In genomic region chr6:21730533-21730932, GRCh38 we compare ENCODE assay signal across 21 cellular contexts.
A peak's percentile ranks its signal among the peaks of the same experiment; 100 is the strongest.
DNase-seq lines count a peak whose midpoint lies in the region; ATAC-seq and TF ChIP-seq lines count a peak whose summit lies in the region.
"Had no signal": no experiment of that assay in that cellular context is flagged by ENCODE, and none has a peak within 500 bp of the region (broad histone marks: within the 10 kb centered on the region; RNA-seq: fewer than 3 reads in every experiment).

No MANE protein-coding gene starts in this region.

- DNase-seq in DND-41 (peak; percentile 83), Panc1 (ENCODE audit: low read depth, low spot score) (no peak), endodermal cell (no peak), spleen (no peak), T-cell (no peak)
- DNase-seq: CD4-positive, alpha-beta memory T cell; HFFc6; Karpas-422; MG63; NCI-H1048; NCI-H1436; NCI-H1930; NCI-H345; NCI-H524 treated with DMSO at 0.1 percent for 48 hours had no signal

- H3K27ac ChIP-seq in DND-41 (ENCODE audit: low read length) (peak overlapping the region; percentile 63), Panc1 (ENCODE audit: low read length) (peak overlapping the region; percentile 62; the same call in 1 of the 2 replicates), endodermal cell (ENCODE audit: low read depth, low read length) (no peak overlapping the region), neutrophil (peak overlapping the region; percentile 71), spleen (no peak overlapping the region)
- H3K27ac ChIP-seq: BLaER1, HL-60, SK-N-MC had no signal

- H3K27me3 ChIP-seq in DND-41 (ENCODE audit: insufficient read depth, low read length, poor library complexity): no peaks in the 10 kb centered on the region
- H3K27me3 ChIP-seq in Panc1 (ENCODE audit: control insufficient read depth, insufficient read depth, low read length): no peaks in the 10 kb centered on the region
- no peaks in the 10 kb centered on the region for H3K27me3 ChIP-seq in endodermal cell (ENCODE audit: control insufficient read depth, insufficient read depth, low read length, poor library complexity, severe bottlenecking)
- no peaks in the 10 kb centered on the region for H3K27me3 ChIP-seq in neutrophil
- H3K27me3 ChIP-seq in spleen (replicated peaks in 1 of 7): no peaks in the 10 kb centered on the region
- H3K27me3 ChIP-seq: BLaER1, MG63 had no signal

- H2AFZ ChIP-seq in DND-41 (ENCODE audit: low read depth, low read length): no peak overlapping the region

- H3K9me3 ChIP-seq in DND-41 (ENCODE audit: insufficient read depth, low read length, severe bottlenecking) (no peaks in the 10 kb centered on the region), Panc1 (ENCODE audit: control insufficient read depth, insufficient read depth, low read depth, low read length) (no peaks in the 10 kb centered on the region), endodermal cell (ENCODE audit: control insufficient read depth, low read length) (no peaks in the 10 kb centered on the region), neutrophil (no peaks in the 10 kb centered on the region), spleen (no peaks in the 10 kb centered on the region)
- H3K9me3 ChIP-seq: BLaER1, MG63 had no signal

- POLR2A ChIA-PET in Panc1 (lab: Charles Lee): no interaction called here
- POLR2A ChIA-PET in T-cell (lab: Charles Lee): no interaction called here

- H3K27me3 Mint-ChIP-seq in endodermal cell (ENCODE audit: insufficient read depth) (no peaks in the 10 kb centered on the region), T-cell (no peaks in the 10 kb centered on the region)
- H3K27me3 Mint-ChIP-seq: CD4-positive, alpha-beta memory T cell had no signal

- H3K36me3 Mint-ChIP-seq in endodermal cell (ENCODE audit: low read depth) (peaks cover 25% of the 10 kb centered on the region), T-cell (no peaks in the 10 kb centered on the region)
- H3K36me3 Mint-ChIP-seq: CD4-positive, alpha-beta memory T cell had no signal

- H3K36me3 ChIP-seq in DND-41 (ENCODE audit: insufficient read depth, low read length): no peaks in the 10 kb centered on the region
- H3K36me3 ChIP-seq in Panc1 (ENCODE audit: control insufficient read depth, insufficient read depth, low read length): no peaks in the 10 kb centered on the region
- H3K36me3 ChIP-seq in endodermal cell (ENCODE audit: control insufficient read depth, insufficient read depth, low read length): peaks cover 50% of the 10 kb centered on the region
- no peaks in the 10 kb centered on the region for H3K36me3 ChIP-seq in neutrophil
- H3K36me3 ChIP-seq in spleen: no peaks in the 10 kb centered on the region
- H3K36me3 ChIP-seq: BLaER1, MG63 had no signal

- peak overlapping the region; percentile 38; the same call in 1 of the 2 replicates for H3K4me2 ChIP-seq in DND-41 (ENCODE audit: insufficient read depth, low read length)
- H3K4me2 ChIP-seq: BLaER1 had no signal

- CTCF ChIA-PET in Panc1 (lab: Charles Lee) (no interaction called here), T-cell (lab: Charles Lee) (no interaction called here)

- 0 out of 2 replicates have a peak, but pooled peaks cover 3% of the 10 kb centered on the region for H4K20me1 ChIP-seq in DND-41 (ENCODE audit: insufficient read depth, low read length)
- H4K20me1 ChIP-seq: BLaER1 had no signal

- H3K4me1 Mint-ChIP-seq in endodermal cell (peaks cover 40% of the 10 kb centered on the region), T-cell (no peaks in the 10 kb centered on the region)
- H3K4me1 Mint-ChIP-seq: CD4-positive, alpha-beta memory T cell had no signal

- peak overlapping the region; percentile 29 for H3K27ac Mint-ChIP-seq in endodermal cell
- no peak overlapping the region for H3K27ac Mint-ChIP-seq in T-cell
- H3K27ac Mint-ChIP-seq: HFFc6 had no signal

- H3K9me3 Mint-ChIP-seq in endodermal cell (no peaks in the 10 kb centered on the region), T-cell (no peaks in the 10 kb centered on the region)
- H3K9me3 Mint-ChIP-seq: HFFc6 had no signal

- H3K4me1 ChIP-seq in DND-41 (ENCODE audit: insufficient read depth, low read length): peaks cover 63% of the 10 kb centered on the region
- H3K4me1 ChIP-seq in Panc1 (ENCODE audit: control insufficient read depth, insufficient read depth, low read length): peaks cover 27% of the 10 kb centered on the region
- peaks cover 14% of the 10 kb centered on the region for H3K4me1 ChIP-seq in endodermal cell (ENCODE audit: control insufficient read depth, insufficient read depth, low read length)
- H3K4me1 ChIP-seq in neutrophil (ENCODE audit: control insufficient read depth in 1 of 2, insufficient read depth in 1 of 2, low read depth in 1 of 2, low read length in 1 of 2): peaks cover 45 to 50% of the 10 kb centered on the region in 2 experiments
- peaks cover 0 to 3% (median 0%) of the 10 kb centered on the region in 6 donors for H3K4me1 ChIP-seq in spleen
- H3K4me1 ChIP-seq: BLaER1 had no signal

- TF ChIP-seq CTCF in DND-41 (IDR thresholded peaks at IDR 0.05; ENCODE audit: borderline replicate concordance, extremely low read depth, low read length, poor library complexity, severe bottlenecking) (no peak), Panc1 (IDR thresholded peaks at IDR 0.05) (no peak), endodermal cell (conservative IDR thresholded peaks at IDR 0.05) (no peak), neutrophil (IDR thresholded peaks at IDR 0.05) (no peak), spleen (IDR thresholded peaks at IDR 0.05 in 8 of 11, conservative IDR thresholded peaks at IDR 0.05 in 3 of 11) (no peak)

- H3K9ac ChIP-seq in DND-41 (ENCODE audit: low read depth, low read length) (no peak overlapping the region), endodermal cell (ENCODE audit: extremely low read depth, low read length, poor library complexity, severe bottlenecking) (no peak overlapping the region)
- H3K9ac ChIP-seq: BLaER1 had no signal

- in situ Hi-C loops in Panc1 (cut with HindIII; ENCODE audit: low pct_unique_long_range_greater_than_20kb, low sequenced_read_pairs): no loop called here

- WGBS in endodermal cell (ENCODE audit: insufficient coverage in 1 of 2, insufficient read length in 1 of 2), 2 experiments: 93 to 97% methylated on average over 9 to 11 of the region's 11 CpGs
- WGBS in spleen, 5 donors: 91 to 97% (median 96%) methylated on average over 11 of the region's 11 CpGs

- no peak overlapping the region for H3K4me3 ChIP-seq in DND-41 (ENCODE audit: low read depth in 1 of 2, low read length in 2 of 2)
- no peak overlapping the region for H3K4me3 ChIP-seq in Panc1 (ENCODE audit: low read depth in 2 of 2, low read length in 2 of 2)
- no peak overlapping the region for H3K4me3 ChIP-seq in endodermal cell (ENCODE audit: low read length)
- H3K4me3 ChIP-seq in neutrophil (ENCODE audit: low read depth in 1 of 2, low read length in 1 of 2): no peak overlapping the region
- no peak overlapping the region for H3K4me3 ChIP-seq in spleen
- H3K4me3 ChIP-seq: BLaER1, MG63, SK-N-MC had no signal

- H3K4me3 Mint-ChIP-seq in endodermal cell: no peak overlapping the region
- H3K4me3 Mint-ChIP-seq in T-cell: no peak overlapping the region
- H3K4me3 Mint-ChIP-seq: CD4-positive, alpha-beta memory T cell; HFFc6 had no signal

- intact Hi-C loops in Panc1 (cut with micrococcal nuclease; ENCODE audit: unreplicated experiment): loop anchor here (10.0 kb wide), 1 partner anchor 204 kb away; no protein-coding TSS in a partner anchor
- intact Hi-C loops in spleen (cut with DNase I; ENCODE audit: low total_unique reads): no loop called here

- peak; percentile 83 for ATAC-seq in DND-41 (ENCODE audit: insufficient read depth, low read depth)
- ATAC-seq in Panc1: no peak
- no peak for ATAC-seq in HG03521 (IDR thresholded peaks at IDR 0.05; ENCODE audit: unreplicated experiment)
- no peak for ATAC-seq in T-cell (replicated peaks in 1 of 4)
- no peak for ATAC-seq in HG03469 (IDR thresholded peaks at IDR 0.05; ENCODE audit: unreplicated experiment)
- ATAC-seq: Right ventricle myocardium inferior had no signal

- no TSS peak for BruUV-seq in Panc1 (replicated peaks; lab: Mats Ljungman, UMichigan)

- no peak for TF ChIP-seq POLR2A in spleen (IDR thresholded peaks at IDR 0.05)

- H3K79me2 ChIP-seq in DND-41 (ENCODE audit: insufficient read depth, low read length): peaks cover 90% of the 10 kb centered on the region

Comparison
In these comparisons a context has a peak if more than half of its experiments do, and no peak if none do; other contexts are left out.
1. H3K27ac ChIP-seq: peak in DND-41 (single experiment), Panc1 (single experiment) and neutrophil (single experiment); none in endodermal cell (single experiment) and spleen (0 of 8).